In the genomic region with DNA sequence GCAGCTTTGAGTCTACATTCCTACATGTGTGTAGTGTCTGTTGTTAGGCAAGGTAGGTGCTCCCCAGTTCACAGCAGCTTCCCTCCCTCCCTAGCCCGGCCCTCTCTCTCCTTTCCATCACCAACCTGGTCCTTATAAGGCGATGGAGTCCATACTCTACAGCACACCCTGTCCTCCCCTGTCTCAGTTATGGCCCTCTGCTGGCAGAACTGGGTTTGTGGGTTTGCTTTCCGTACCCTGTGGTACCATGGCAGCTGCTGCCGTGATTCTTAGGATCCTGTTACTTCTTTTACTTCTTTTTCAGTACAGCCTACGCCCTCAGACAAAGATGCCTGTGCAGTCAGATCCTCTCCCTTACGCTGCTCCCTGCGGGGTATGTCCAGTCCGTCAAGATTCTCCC, we compare ENCODE assay signal across 8 cellular contexts. TPM values are rescaled to one million over a fixed set of nuclear protein-coding genes. Genes with fewer than 3 reads are reported as not detected.
DNase-seq lines count a peak whose midpoint lies in the region; ATAC-seq and TF ChIP-seq lines count a peak whose summit lies in the region.

No MANE protein-coding gene starts in this region.

- peaks cover 40% of the 10 kb centered on the region for H3K4me1 Mint-ChIP-seq in activated CD4-positive, alpha-beta T cell treated with anti-CD3 and anti-CD28 coated beads for 36 hours
- peaks cover 31% of the 10 kb centered on the region for H3K4me1 Mint-ChIP-seq in activated CD8-positive, alpha-beta T cell treated with anti-CD3 and anti-CD28 coated beads for 36 hours (ENCODE audit: low read depth)

- 0 out of 2 replicates have a peak, but pooled peaks cover 1% of the 10 kb centered on the region for H3K4me1 ChIP-seq in iPS DF 6.9 (ENCODE audit: control insufficient read depth, insufficient read depth, low read length)

- H3K27me3 ChIP-seq in iPS DF 6.9 (ENCODE audit: control insufficient read depth, insufficient read depth, low read length), result no peaks in the 10 kb centered on the region

- POLR2A ChIA-PET in activated CD4-positive, alpha-beta T cell treated with anti-CD3 and anti-CD28 coated beads for 36 hours (lab: Charles Lee), result no interaction called here
- POLR2A ChIA-PET in activated CD8-positive, alpha-beta T cell treated with anti-CD3 and anti-CD28 coated beads for 36 hours (lab: Charles Lee), result interaction anchor here (0.7 to 1.1 kb wide), 2 partner anchors 50 to 655 kb away, joined by 3 read pairs; no protein-coding TSS in a partner anchor

- no peak overlapping the region for H3K27ac Mint-ChIP-seq in activated CD4-positive, alpha-beta T cell treated with anti-CD3 and anti-CD28 coated beads for 36 hours
- H3K27ac Mint-ChIP-seq in activated CD8-positive, alpha-beta T cell treated with anti-CD3 and anti-CD28 coated beads for 36 hours, result peak overlapping the region; percentile 10

- peak; percentile 19 for TF ChIP-seq CTCF in activated CD8-positive, alpha-beta T cell treated with anti-CD3 and anti-CD28 coated beads for 36 hours (IDR thresholded peaks at IDR 0.05)

- H3K4me3 ChIP-seq in iPS DF 6.9 (ENCODE audit: low read length), result no peak overlapping the region

- CTCF ChIA-PET in activated CD4-positive, alpha-beta T cell treated with anti-CD3 and anti-CD28 coated beads for 36 hours (lab: Charles Lee), result interaction anchor here (0.8 to 1.8 kb wide), 4 partner anchors 8 to 41 kb away, joined by 3 to 5 read pairs (median 4); no protein-coding TSS in a partner anchor
- CTCF ChIA-PET in activated CD8-positive, alpha-beta T cell treated with anti-CD3 and anti-CD28 coated beads for 36 hours (lab: Charles Lee), result interaction anchor here (0.8 to 1.9 kb wide), 4 partner anchors 8 to 23 kb away, joined by 3 to 6 read pairs (median 4); no protein-coding TSS in a partner anchor

- ATAC-seq in activated CD4-positive, alpha-beta T cell treated with anti-CD3 and anti-CD28 coated beads for 36 hours, result peak; percentile 74
- ATAC-seq in activated CD8-positive, alpha-beta T cell treated with anti-CD3 and anti-CD28 coated beads for 36 hours, result peak; percentile 70
- ATAC-seq in HG03457 (IDR thresholded peaks at IDR 0.05; ENCODE audit: unreplicated experiment), result no peak

- H3K9me3 Mint-ChIP-seq in activated CD4-positive, alpha-beta T cell treated with anti-CD3 and anti-CD28 coated beads for 36 hours (ENCODE audit: low read depth), result no peaks in the 10 kb centered on the region
- no peaks in the 10 kb centered on the region for H3K9me3 Mint-ChIP-seq in activated CD8-positive, alpha-beta T cell treated with anti-CD3 and anti-CD28 coated beads for 36 hours

- no peaks in the 10 kb centered on the region for H3K9me3 ChIP-seq in iPS DF 6.9 (ENCODE audit: control insufficient read depth, insufficient read depth, low read length)

- H3K27me3 Mint-ChIP-seq in activated CD4-positive, alpha-beta T cell treated with anti-CD3 and anti-CD28 coated beads for 36 hours, result no peaks in the 10 kb centered on the region
- no peaks in the 10 kb centered on the region for H3K27me3 Mint-ChIP-seq in activated CD8-positive, alpha-beta T cell treated with anti-CD3 and anti-CD28 coated beads for 36 hours

- no CpG with 5 or more reads among the region's 8 CpGs for WGBS in iPS DF 6.9 (ENCODE audit: insufficient coverage, insufficient read length)

- no peak overlapping the region for H3K27ac ChIP-seq in iPS DF 6.9 (ENCODE audit: low read length)

- peak; percentile 47 for DNase-seq in activated CD4-positive, alpha-beta T cell treated with anti-CD3 and anti-CD28 coated beads for 36 hours
- no peak for DNase-seq in activated CD4-positive, alpha-beta T cell treated with anti-CD3 and anti-CD28 coated beads, Interleukin-2, amount 50 U/mL, for 4 hours
- DNase-seq in HuH-7 (ENCODE audit: low spot score) (peak; percentile 17), iPS DF 6.9 (ENCODE audit: low read depth, low spot score) (peak; percentile 43), NCI-H2196 treated with DMSO at 0.1 percent for 48 hours (lab: John Stamatoyannopoulos, UW; ENCODE audit: unreplicated experiment) (no peak), posterior vena cava (ENCODE audit: low spot score) (no peak)
- peak; percentile 43 for DNase-seq in activated CD8-positive, alpha-beta T cell treated with anti-CD3 and anti-CD28 coated beads for 36 hours

- H3K36me3 Mint-ChIP-seq in activated CD4-positive, alpha-beta T cell treated with anti-CD3 and anti-CD28 coated beads for 36 hours (ENCODE audit: low read depth), result peaks cover 13% of the 10 kb centered on the region
- peaks cover 9% of the 10 kb centered on the region for H3K36me3 Mint-ChIP-seq in activated CD8-positive, alpha-beta T cell treated with anti-CD3 and anti-CD28 coated beads for 36 hours (ENCODE audit: low read depth)

- H3K4me3 Mint-ChIP-seq in activated CD4-positive, alpha-beta T cell treated with anti-CD3 and anti-CD28 coated beads for 36 hours, result no peak overlapping the region
- H3K4me3 Mint-ChIP-seq in activated CD8-positive, alpha-beta T cell treated with anti-CD3 and anti-CD28 coated beads for 36 hours, result no peak overlapping the region

- no peaks in the 10 kb centered on the region for H3K36me3 ChIP-seq in iPS DF 6.9 (ENCODE audit: control insufficient read depth, insufficient read depth, low read length)

- intact Hi-C loops in activated CD4-positive, alpha-beta T cell treated with anti-CD3 and anti-CD28 coated beads for 36 hours (cut with DNase I, micrococcal nuclease), result loop anchor here (10.0 kb wide), 2 partner anchors 159 to 371 kb away; a partner anchor contains a TSS
- intact Hi-C loops in activated CD8-positive, alpha-beta T cell treated with anti-CD3 and anti-CD28 coated beads for 36 hours (cut with micrococcal nuclease), result no loop called here
- intact Hi-C loops in posterior vena cava (cut with DNase I), result no loop called here

RNA-seq across cellular contexts. Expression of a gene that starts 31.7 kb away (rescaled TPM):
- 1 to 10 TPM; 9.9 TPM for total RNA-seq in activated CD4-positive, alpha-beta T cell treated with anti-CD3 and anti-CD28 coated beads for 36 hours
- total RNA-seq in activated CD8-positive, alpha-beta T cell treated with anti-CD3 and anti-CD28 coated beads for 36 hours, result 1 to 10 TPM; 4.6 to 5.6 TPM
- total RNA-seq in posterior vena cava, result 1 to 10 TPM in 1 of 2 donors, under 1 TPM in 1; 0.93 to 3.5 TPM

Comparison
In these comparisons a context has a peak if more than half of its experiments do, and no peak if none do; other contexts are left out.
1. DNase-seq: peak in activated CD4-positive, alpha-beta T cell treated with anti-CD3 and anti-CD28 coated beads for 36 hours (single experiment), HuH-7 (single experiment), activated CD8-positive, alpha-beta T cell treated with anti-CD3 and anti-CD28 coated beads for 36 hours (single experiment) and iPS DF 6.9 (single experiment); none in activated CD4-positive, alpha-beta T cell treated with anti-CD3 and anti-CD28 coated beads, Interleukin-2, amount 50 U/mL, for 4 hours (0 of 2), NCI-H2196 treated with DMSO at 0.1 percent for 48 hours (single experiment) and posterior vena cava (single experiment).
2. intact Hi-C loops: an anchor here in activated CD4-positive, alpha-beta T cell treated with anti-CD3 and anti-CD28 coated beads for 36 hours (10.0 kb wide); none called in activated CD8-positive, alpha-beta T cell treated with anti-CD3 and anti-CD28 coated beads for 36 hours and posterior vena cava.